ENCODE assay signal across 8 cellular contexts in the genomic region with DNA sequence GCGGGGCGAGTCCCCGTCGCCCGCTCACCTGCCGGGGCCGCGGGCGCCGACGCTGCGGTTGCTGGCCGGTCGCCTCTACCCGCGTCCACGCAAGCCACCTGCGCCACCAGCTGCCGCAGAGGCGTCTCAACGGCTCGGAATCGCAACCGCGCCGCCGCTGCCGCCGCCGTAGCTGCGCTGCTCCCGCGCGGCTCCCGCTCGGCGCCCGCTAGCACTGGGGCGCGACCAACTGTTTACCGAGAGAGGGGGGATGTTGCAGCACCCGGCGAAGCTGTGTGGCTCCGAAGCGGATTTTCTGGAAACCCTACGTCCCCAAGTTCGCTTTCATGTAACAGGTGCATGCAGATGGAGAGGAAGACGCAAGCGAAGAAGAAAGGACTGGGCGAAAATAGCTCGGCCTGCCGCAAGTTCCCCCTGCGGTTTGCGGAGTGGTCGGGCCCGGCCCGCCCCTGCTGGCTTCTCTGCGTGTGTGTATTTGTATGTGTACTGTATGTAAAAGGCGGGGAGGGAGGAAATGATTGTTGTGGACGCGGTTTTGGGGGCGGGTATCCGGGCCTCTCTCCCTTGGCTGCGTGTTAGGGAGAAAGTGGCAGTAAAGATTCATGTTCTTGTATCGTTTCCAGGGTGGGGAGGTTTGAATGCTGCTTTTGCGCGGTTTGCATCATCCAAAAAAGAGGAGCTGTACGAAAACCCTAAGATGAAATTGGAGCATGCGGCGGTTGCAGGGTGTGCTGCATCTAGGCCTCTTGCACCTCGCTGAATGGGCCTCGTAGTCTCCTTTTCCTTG. TPM values are rescaled to one million over a fixed set of nuclear protein-coding genes. Genes with fewer than 3 reads are reported as not detected.
DNase-seq lines count a peak whose midpoint lies in the region; ATAC-seq and TF ChIP-seq lines count a peak whose summit lies in the region.

A gene (minus strand): TSS at position 182 of the 787 bp plus-strand sequence. CDS start 782 bp downstream, outside the sequence.

- H3K27ac ChIP-seq in HUES48 (ENCODE audit: low read depth, low read length): peak within 1 kb of the TSS; percentile 99

- H3K4me3 Mint-ChIP-seq in endothelial cell (ENCODE audit: unreplicated experiment): peak within 1 kb of the TSS; percentile 99

- peaks cover 12% of the 10 kb centered on the region for H3K27me3 Mint-ChIP-seq in endothelial cell (ENCODE audit: unreplicated experiment)

- ATAC-seq in GM21423 (IDR thresholded peaks at IDR 0.05; ENCODE audit: unreplicated experiment): peak; percentile 87

- H3K9ac ChIP-seq in HUES48 (ENCODE audit: low read depth, low read length): peak within 1 kb of the TSS; percentile 99
- H3K9ac ChIP-seq in NT2/D1 (ENCODE audit: insufficient read length, low read depth): peak within 1 kb of the TSS; percentile 94

- DNase-seq in Caki2 (ENCODE audit: low read depth): peak; percentile 83
- DNase-seq in NT2/D1 (ENCODE audit: low read depth, low spot score): peak; percentile 70
- DNase-seq in activated CD8-positive, alpha-beta memory T cell treated with anti-CD3 and anti-CD28 coated beads, Interleukin-2, amount 50 U/mL, for 24 hours (ENCODE audit: extremely low read depth): peak; percentile 76
- DNase-seq in endothelial cell (ENCODE audit: low spot score): peak; percentile 75
- DNase-seq in midbrain (lab: John Stamatoyannopoulos, UW): peak; percentile 89
- peak; percentile 73 to 77 for DNase-seq in stimulated activated CD8-positive, alpha-beta memory T cell treated with anti-CD3 and anti-CD28 coated beads, Interleukin-15, amount 100 ng/mL, for 48 hours (ENCODE audit: low read depth in 2 of 2)

- H3K27me3 ChIP-seq in HUES48 (ENCODE audit: control insufficient read depth, insufficient read depth, low read length) (no peaks in the 10 kb centered on the region), NT2/D1 (ENCODE audit: insufficient read depth, insufficient read length) (peaks cover 4% of the 10 kb centered on the region)

- TF ChIP-seq CTCF in endothelial cell (IDR thresholded peaks at IDR 0.05; ENCODE audit: unreplicated experiment): peak; percentile 24

- H3K27ac Mint-ChIP-seq in endothelial cell (ENCODE audit: unreplicated experiment): peak within 1 kb of the TSS; percentile 98

- peaks cover 32% of the 10 kb centered on the region for H3K4me1 Mint-ChIP-seq in endothelial cell (ENCODE audit: unreplicated experiment)

- H3K36me3 ChIP-seq in HUES48 (ENCODE audit: control insufficient read depth, insufficient read depth, low read length): peaks cover 37% of the 10 kb centered on the region
- peaks cover 34% of the 10 kb centered on the region for H3K36me3 ChIP-seq in NT2/D1 (ENCODE audit: insufficient read depth, insufficient read length, low read length)

- H3K4me3 ChIP-seq in HUES48 (ENCODE audit: low read depth, low read length) (peak within 1 kb of the TSS; percentile 78), NT2/D1 (ENCODE audit: insufficient read length, low read depth) (peak within 1 kb of the TSS; percentile 83)

- no peaks in the 10 kb centered on the region for H3K9me3 Mint-ChIP-seq in endothelial cell (ENCODE audit: unreplicated experiment)

- H3K9me3 ChIP-seq in HUES48 (ENCODE audit: control insufficient read depth, insufficient read depth, low read length): no peaks in the 10 kb centered on the region
- H3K9me3 ChIP-seq in NT2/D1 (ENCODE audit: insufficient read depth, low read length): no peaks in the 10 kb centered on the region

- peaks cover 40% of the 10 kb centered on the region for H3K4me1 ChIP-seq in HUES48 (ENCODE audit: control insufficient read depth, insufficient read depth, low read length)
- H3K4me1 ChIP-seq in NT2/D1 (ENCODE audit: insufficient read depth, insufficient read length): no peaks in the 10 kb centered on the region

- peaks cover 11% of the 10 kb centered on the region for H3K36me3 Mint-ChIP-seq in endothelial cell (ENCODE audit: low read depth, unreplicated experiment)

- in situ Hi-C loops in Caki2 (cut with HindIII; ENCODE audit: low pct_unique_long_range_greater_than_20kb, low sequenced_read_pairs): no loop called here

RNA-seq across cellular contexts. Expression of the gene that starts here (rescaled TPM):
- total RNA-seq in Caki2 (2014; rRNA removed; shearing (Covaris generic); ENCODE audit: low replicate concordance): 24.8 and 41.8 TPM in 2 replicates
- 128 TPM for total RNA-seq in endothelial cell (ENCODE audit: unreplicated experiment)

Comparison
In these comparisons a context has a peak if more than half of its experiments do, and no peak if none do; other contexts are left out.
1. Peak in every context shown above with its lines: DNase-seq, ATAC-seq, H3K4me3 ChIP-seq and H3K27ac ChIP-seq.